In the genomic region with DNA sequence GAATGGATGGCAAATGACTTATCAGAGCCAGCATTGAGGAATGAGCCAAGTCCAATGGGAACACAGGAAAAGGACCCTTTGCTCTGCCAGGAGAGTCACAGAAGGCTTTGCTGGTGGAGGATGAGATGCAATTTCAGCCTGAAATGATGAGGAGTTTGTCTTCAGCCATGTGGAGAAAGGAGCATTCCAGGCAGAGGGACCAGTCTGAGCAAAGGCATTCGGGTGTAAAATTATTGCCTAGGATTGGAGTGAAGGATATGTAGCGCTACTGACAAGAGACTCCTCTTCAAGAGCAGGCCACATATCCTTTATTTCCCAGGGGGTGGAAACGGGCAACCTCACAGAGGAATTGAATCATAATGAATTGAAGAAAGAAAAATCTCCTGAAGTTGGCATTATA, we compare ENCODE assay signal across 9 cellular contexts. TPM values are rescaled to one million over a fixed set of nuclear protein-coding genes. Genes with fewer than 3 reads are reported as not detected.
DNase-seq lines count a peak whose midpoint lies in the region; ATAC-seq, FAIRE-seq and TF ChIP-seq lines count a peak whose summit lies in the region.
"Had no signal": no experiment of that assay in that cellular context is flagged by ENCODE, and none has a peak within 500 bp of the region (broad histone marks: within the 10 kb centered on the region; RNA-seq: fewer than 3 reads in every experiment).

No MANE protein-coding gene starts in this region.

- no peak for FAIRE-seq in H1 (lab: Jason Lieb, UNC)

- no peak overlapping the region for H2BK120ac ChIP-seq in H1 (replicated peaks; ENCODE audit: low read depth, low read length)

- H2AFZ ChIP-seq in KMS-11 (ENCODE audit: low read depth) (no peak overlapping the region), H1 (ENCODE audit: low read length) (no peak overlapping the region)

- peaks cover 15% of the 10 kb centered on the region for H3K36me3 Mint-ChIP-seq in activated CD4-positive, alpha-beta T cell treated with anti-CD3 and anti-CD28 coated beads for 36 hours (ENCODE audit: low read depth)
- no peaks in the 10 kb centered on the region for H3K36me3 Mint-ChIP-seq in osteocyte (ENCODE audit: unreplicated experiment)

- ATAC-seq in activated CD4-positive, alpha-beta T cell treated with anti-CD3 and anti-CD28 coated beads for 36 hours: no peak

- no peak for TF ChIP-seq EP300 in H1 (IDR thresholded peaks at IDR 0.05; ENCODE audit: borderline replicate concordance in 1 of 2, low read depth in 2 of 2, low read length in 2 of 2)

- no peak overlapping the region for H2BK20ac ChIP-seq in H1 (ENCODE audit: low read length)

- H3K4me3 Mint-ChIP-seq in activated CD4-positive, alpha-beta T cell treated with anti-CD3 and anti-CD28 coated beads for 36 hours: peak overlapping the region; percentile 78
- H3K4me3 Mint-ChIP-seq in osteocyte (ENCODE audit: unreplicated experiment): peak overlapping the region; percentile 86

- POLR2A ChIA-PET in activated CD4-positive, alpha-beta T cell treated with anti-CD3 and anti-CD28 coated beads for 36 hours (lab: Charles Lee): no interaction called here
- POLR2A ChIA-PET in H1 (lab: Charles Lee; ENCODE audit: partially characterized antibody): no interaction called here

- H3K56ac ChIP-seq in H1 (replicated peaks; ENCODE audit: insufficient read length, low read depth, low read length): no peak overlapping the region

- H3K27ac Mint-ChIP-seq in activated CD4-positive, alpha-beta T cell treated with anti-CD3 and anti-CD28 coated beads for 36 hours: no peak overlapping the region
- no peak overlapping the region for H3K27ac Mint-ChIP-seq in osteocyte (ENCODE audit: unreplicated experiment)

- no peak overlapping the region for H4K8ac ChIP-seq in H1 (ENCODE audit: extremely low read depth, insufficient read depth, low read length)

- H3K4me3 ChIP-seq in KMS-11 (IDR thresholded peaks at IDR 0.05; ENCODE audit: insufficient read depth, low read depth, low read length) (no peak overlapping the region), H1 (ENCODE audit: extremely low read depth in 1 of 4, insufficient read depth in 2 of 4, low read depth in 3 of 4, low read length in 4 of 4) (no peak overlapping the region)

- peaks cover 12% of the 10 kb centered on the region; the same call in 1 of the 2 replicates for H3K23me2 ChIP-seq in H1 (ENCODE audit: low read depth, low read length)

- H4K5ac ChIP-seq in H1 (ENCODE audit: insufficient read length, low read depth, low read length): no peak overlapping the region

- peaks cover 2% of the 10 kb centered on the region for H3K27me3 Mint-ChIP-seq in activated CD4-positive, alpha-beta T cell treated with anti-CD3 and anti-CD28 coated beads for 36 hours
- peaks cover 3% of the 10 kb centered on the region for H3K27me3 Mint-ChIP-seq in osteocyte (ENCODE audit: unreplicated experiment)

- DNase-seq in activated CD4-positive, alpha-beta T cell treated with anti-CD3 and anti-CD28 coated beads for 36 hours: no peak
- no peak for DNase-seq in activated CD4-positive, alpha-beta T cell treated with anti-CD3 and anti-CD28 coated beads, Interleukin-2, amount 50 U/mL, for 1 hour
- DNase-seq in H1 (ENCODE audit: low read depth in 1 of 2, low spot score in 2 of 2): no peak
- DNase-seq in osteocyte (ENCODE audit: extremely low spot score, unreplicated experiment): no peak
- DNase-seq in iPS-NIHi11 (ENCODE audit: low spot score): no peak
- no peak for DNase-seq in SKM-1 treated with dmso at 0.1 percent for 144 hours (lab: John Stamatoyannopoulos, UW; ENCODE audit: unreplicated experiment)
- DNase-seq in DMS79 (lab: John Stamatoyannopoulos, UW): no peak
- DNase-seq: GDM1 had no signal

- H3K27ac ChIP-seq in KMS-11 (no peak overlapping the region), H1 (ENCODE audit: low read depth, low read length) (no peak overlapping the region)

- no peak overlapping the region; the same call in 1 of the 2 replicates for H2BK12ac ChIP-seq in H1 (ENCODE audit: low read depth, low read length)

- H4K91ac ChIP-seq in H1 (replicated peaks; ENCODE audit: insufficient read length, low read length): no peak overlapping the region

- no peak overlapping the region for H3K18ac ChIP-seq in H1 (ENCODE audit: extremely low read depth, low read length)

- no peak overlapping the region for H3K23ac ChIP-seq in H1 (ENCODE audit: insufficient read length)

- peaks cover 62% of the 10 kb centered on the region for H3K4me1 Mint-ChIP-seq in activated CD4-positive, alpha-beta T cell treated with anti-CD3 and anti-CD28 coated beads for 36 hours
- peaks cover 41% of the 10 kb centered on the region for H3K4me1 Mint-ChIP-seq in osteocyte (ENCODE audit: unreplicated experiment)

- no peak for TF ChIP-seq RAD21 in H1 (IDR thresholded peaks at IDR 0.05 in 1 of 2, conservative IDR thresholded peaks at IDR 0.05 in 1 of 2; ENCODE audit: low read depth in 2 of 2, low read length in 2 of 2)

- H4K20me1 ChIP-seq in KMS-11 (ENCODE audit: insufficient read depth): no peaks in the 10 kb centered on the region
- H4K20me1 ChIP-seq in H1 (replicated peaks in 1 of 2; ENCODE audit: control insufficient read depth in 1 of 2, insufficient read depth in 2 of 2, low read length in 2 of 2): no peaks in the 10 kb centered on the region

- H2BK5ac ChIP-seq in H1 (ENCODE audit: low read depth, low read length): no peak overlapping the region

- H3K79me1 ChIP-seq in H1 (ENCODE audit: low read depth, low read length): no peaks in the 10 kb centered on the region

- H3K4me2 ChIP-seq in KMS-11: 0 out of 2 replicates have a peak overlapping the region, but pooled peaks have one; percentile 70
- H3K4me2 ChIP-seq in H1 (ENCODE audit: insufficient read depth in 1 of 2, low read depth in 2 of 2, low read length in 2 of 2): peak overlapping the region in 1 of 2 experiments; percentile 72; a peak in 1 of 4 replicates

- TF ChIP-seq POLR2A in H1 (IDR thresholded peaks at IDR 0.05; ENCODE audit: control extremely low read depth in 1 of 2, low read depth in 2 of 2, low read length in 2 of 2): no peak

- intact Hi-C loops in activated CD4-positive, alpha-beta T cell treated with anti-CD3 and anti-CD28 coated beads for 36 hours (cut with DNase I, micrococcal nuclease): no loop called here

- H3K9me3 Mint-ChIP-seq in activated CD4-positive, alpha-beta T cell treated with anti-CD3 and anti-CD28 coated beads for 36 hours (ENCODE audit: low read depth): no peaks in the 10 kb centered on the region
- no peaks in the 10 kb centered on the region for H3K9me3 Mint-ChIP-seq in osteocyte (ENCODE audit: unreplicated experiment)

- H3K36me3 ChIP-seq in KMS-11 (ENCODE audit: insufficient read depth) (no peaks in the 10 kb centered on the region), H1 (ENCODE audit: control insufficient read depth in 2 of 4, insufficient read depth in 4 of 4, low read length in 3 of 4) (no peaks in the 10 kb centered on the region)

- 81% methylated on average over 3 of the region's 3 CpGs; no CpG with 5 or more reads in 1 of the 2 experiments for WGBS in H1 (ENCODE audit: extremely low coverage in 1 of 2, insufficient coverage in 1 of 2, insufficient read length in 1 of 2, insufficient replicate concordance in 2 of 2, low coverage in 1 of 2, low lambda C conversion rate in 2 of 2, missing lambda C conversion rate in 1 of 2), 2 experiments

- H3K79me2 ChIP-seq in KMS-11 (ENCODE audit: insufficient read depth, low read depth): no peaks in the 10 kb centered on the region
- no peaks in the 10 kb centered on the region for H3K79me2 ChIP-seq in H1 (ENCODE audit: control insufficient read depth in 1 of 2, insufficient read depth in 2 of 2, low read length in 2 of 2)

- no peak overlapping the region for H3K4ac ChIP-seq in H1 (replicated peaks; ENCODE audit: insufficient read length, low read depth, low read length)

- peaks cover 21% of the 10 kb centered on the region for H3K27me3 ChIP-seq in KMS-11 (ENCODE audit: insufficient read depth, low read depth)
- peaks cover 7 to 47% (median 34%) of the 10 kb centered on the region in 4 experiments for H3K27me3 ChIP-seq in H1 (replicated peaks in 1 of 4; ENCODE audit: control insufficient read depth in 3 of 4, extremely low read depth in 1 of 4, insufficient read depth in 3 of 4, low read length in 3 of 4)

- H3K9me3 ChIP-seq in H1 (ENCODE audit: insufficient read depth in 2 of 2, low read depth in 1 of 2, low read length in 1 of 2): no peaks in the 10 kb centered on the region

- H2BK15ac ChIP-seq in H1 (ENCODE audit: low read length): peak overlapping the region; percentile 54; the same call in 1 of the 2 replicates

- no peak for TF ChIP-seq CTCF in KMS-11 (conservative IDR thresholded peaks at IDR 0.05; ENCODE audit: low read depth, low read length)
- TF ChIP-seq CTCF in H1 (IDR thresholded peaks at IDR 0.05; ENCODE audit: control extremely low read depth in 1 of 3, insufficient read depth in 1 of 3, low read depth in 1 of 3, low read length in 3 of 3): no peak
- no peak for TF ChIP-seq CTCF in osteocyte (IDR thresholded peaks at IDR 0.05)

- CTCF ChIA-PET in activated CD4-positive, alpha-beta T cell treated with anti-CD3 and anti-CD28 coated beads for 36 hours (lab: Charles Lee): interaction anchor here (0.6 to 0.7 kb wide), 3 partner anchors 27 to 141 kb away, joined by 3 to 4 read pairs (median 3); no protein-coding TSS in a partner anchor
- CTCF ChIA-PET in H1 (lab: Charles Lee; ENCODE audit: partially characterized antibody): interaction anchor here (1.8 to 11.7 kb wide), 2 partner anchors 9 to 18 kb away, joined by 5 to 94 read pairs; no protein-coding TSS in a partner anchor

- H3K4me1 ChIP-seq in KMS-11 (ENCODE audit: low read depth, poor library complexity, severe bottlenecking) (peaks cover 19% of the 10 kb centered on the region), H1 (replicated peaks in 1 of 4; ENCODE audit: control insufficient read depth in 3 of 4, insufficient read depth in 4 of 4, low read length in 3 of 4) (peaks cover 2 to 25% (median 13%) of the 10 kb centered on the region in 4 experiments)

- H3K9ac ChIP-seq in KMS-11 (no peak overlapping the region), H1 (replicated peaks in 1 of 4; ENCODE audit: extremely low read depth in 1 of 4, low read depth in 3 of 4, low read length in 3 of 4) (no peak overlapping the region)

- no peak overlapping the region for H2AK5ac ChIP-seq in H1 (ENCODE audit: low read depth, low read length)

- H3K14ac ChIP-seq in H1 (ENCODE audit: insufficient read length): no peak overlapping the region

RNA-seq across cellular contexts. Expression of a gene that starts 1.1 kb away (rescaled TPM):
- total RNA-seq in activated CD4-positive, alpha-beta T cell treated with anti-CD3 and anti-CD28 coated beads for 36 hours: 10 to 100 TPM; 37.7 to 44.8 TPM
- 2.0 and 3.3 TPM in 2 replicates for total RNA-seq in H1 (2021; fragmentation: NEBNext Ultra II Directional; extraction: Animal tissue kit (Norgen Biotek cat#: 25700))
- polyA plus RNA-seq in H1 (2011; rRNA removed): 4.2 and 5.4 TPM in 2 replicates
- 3.4 TPM for polyA plus RNA-seq in H1 (2011; cell fraction: cytosol; rRNA removed)
- polyA plus RNA-seq in H1 (2011; cell fraction: nucleus; rRNA removed): 6.3 TPM
- 2.0 to 4.0 TPM (median 3.2 TPM) in 4 replicates for polyA plus RNA-seq in H1 (2012, experiment 1 of 2)
- 4.0 TPM for polyA plus RNA-seq in H1 (2012, experiment 2 of 2)
- polyA plus RNA-seq in H1 (2013, experiment 1 of 2): 1.8 TPM
- polyA plus RNA-seq in H1 (2013, experiment 2 of 2): 1.5 TPM
- 4.0 and 4.2 TPM in 2 replicates for polyA minus RNA-seq in H1 (2011; rRNA and poly(A)+ RNA removed)
- polyA minus RNA-seq in H1 (2011; cell fraction: cytosol; rRNA and poly(A)+ RNA removed): 4.2 TPM
- 2.6 TPM for polyA minus RNA-seq in H1 (2011; cell fraction: nucleus; rRNA and poly(A)+ RNA removed)
- total RNA-seq in osteocyte: 27.9 and 36.2 TPM in 2 replicates
